8 cellular contexts compared by ENCODE assay signal in genomic region chr1:14474856-14475255, GRCh38.
"Had no signal": no experiment of that assay in that cellular context is flagged by ENCODE, and none has a peak within 500 bp of the region (broad histone marks: within the 10 kb centered on the region; RNA-seq: fewer than 3 reads in every experiment).

No MANE protein-coding gene starts in this region.

- DNase-seq: GM23248, GOT3, H9, HCEC 1CT, HFFc6, KG1 had no signal

- H3K4me3 ChIP-seq: GM23248 had no signal

- H3K27ac ChIP-seq: GM23248 had no signal

- H3K9ac ChIP-seq: GM23248 had no signal

- H2AFZ ChIP-seq: GM23248 had no signal

- FAIRE-seq: H54, HTR-8/SVneo had no signal
